ENCODE assay signal across 9 cellular contexts in genomic region chr3:53375019-53375418, GRCh38. TPM values are rescaled to one million over a fixed set of nuclear protein-coding genes. Genes with fewer than 3 reads are reported as not detected.
DNase-seq lines count a peak whose midpoint lies in the region; ATAC-seq, FAIRE-seq and TF ChIP-seq lines count a peak whose summit lies in the region.
"Had no signal": no experiment of that assay in that cellular context is flagged by ENCODE, and none has a peak within 500 bp of the region (broad histone marks: within the 10 kb centered on the region; RNA-seq: fewer than 3 reads in every experiment).

No MANE protein-coding gene starts in this region.

- peaks cover 14% of the 10 kb centered on the region for H3K27me3 Mint-ChIP-seq in activated CD4-positive, alpha-beta T cell treated with anti-CD3 and anti-CD28 coated beads, Interleukin-2, amount 10 ng/mL, durations not matched to agents 24 days and 14 days
- H3K27me3 Mint-ChIP-seq in mesothelial cell of epicardium (ENCODE audit: low read depth), result peaks cover 8% of the 10 kb centered on the region
- H3K27me3 Mint-ChIP-seq in stimulated activated naive B cell treated with anti-CD40 and anti-IgM and Interleukin-4, amounts not matched to agents 10 μg/mL and 1 μg/mL and 100 μg/mL, for 72 hours, result peaks cover 23 to 41% of the 10 kb centered on the region in 2 donors

- peak; percentile 57 for TF ChIP-seq CTCF in mesothelial cell of epicardium (IDR thresholded peaks at IDR 0.05; ENCODE audit: unreplicated experiment)

- no peaks in the 10 kb centered on the region for H3K4me1 Mint-ChIP-seq in activated CD4-positive, alpha-beta T cell treated with anti-CD3 and anti-CD28 coated beads, Interleukin-2, amount 10 ng/mL, durations not matched to agents 24 days and 14 days
- no peaks in the 10 kb centered on the region for H3K4me1 Mint-ChIP-seq in mesothelial cell of epicardium
- H3K4me1 Mint-ChIP-seq in stimulated activated naive B cell treated with anti-CD40 and anti-IgM and Interleukin-4, amounts not matched to agents 10 μg/mL and 1 μg/mL and 100 μg/mL, for 72 hours, result no peaks in the 10 kb centered on the region
- H3K4me1 Mint-ChIP-seq: IgD-negative memory B cell had no signal

- H3K9me3 Mint-ChIP-seq in activated CD4-positive, alpha-beta T cell treated with anti-CD3 and anti-CD28 coated beads, Interleukin-2, amount 10 ng/mL, durations not matched to agents 24 days and 14 days, result no peaks in the 10 kb centered on the region
- no peaks in the 10 kb centered on the region for H3K9me3 Mint-ChIP-seq in mesothelial cell of epicardium
- H3K9me3 Mint-ChIP-seq in stimulated activated naive B cell treated with anti-CD40 and anti-IgM and Interleukin-4, amounts not matched to agents 10 μg/mL and 1 μg/mL and 100 μg/mL, for 72 hours, result no peaks in the 10 kb centered on the region

- FAIRE-seq in endometrium (lab: Jason Lieb, UNC), result peak; percentile 35

- intact Hi-C loops in activated CD4-positive, alpha-beta T cell treated with anti-CD3 and anti-CD28 coated beads, Interleukin-2, amount 10 ng/mL, durations not matched to agents 24 days and 14 days (cut with micrococcal nuclease), result loop anchor here (2.0 to 10.0 kb wide), 2 partner anchors 140 to 336 kb away; no protein-coding TSS in a partner anchor

- DNase-seq in C1 segment of cervical spinal cord (lab: John Stamatoyannopoulos, UW), result peak in 11 of 14 donors; percentile 0 to 62 (median 18)
- DNase-seq in NCI-H1930 (lab: John Stamatoyannopoulos, UW), result peak; percentile 2 to 28
- DNase-seq in activated CD4-positive, alpha-beta T cell treated with anti-CD3 and anti-CD28 coated beads, Interleukin-2, amount 10 ng/mL, durations not matched to agents 24 days and 14 days, result peak; percentile 84
- DNase-seq in mesothelial cell of epicardium (ENCODE audit: low spot score in 2 of 2, unreplicated experiment in 2 of 2), result peak; percentile 46 to 72
- DNase-seq in stimulated activated naive B cell treated with anti-CD40 and anti-IgM and Interleukin-4, amounts not matched to agents 10 μg/mL and 1 μg/mL and 100 μg/mL, for 72 hours, result peak; percentile 9
- DNase-seq in OCI-M2 (lab: John Stamatoyannopoulos, UW; ENCODE audit: unreplicated experiment), result no peak

- no peak overlapping the region for H3K27ac Mint-ChIP-seq in activated CD4-positive, alpha-beta T cell treated with anti-CD3 and anti-CD28 coated beads, Interleukin-2, amount 10 ng/mL, durations not matched to agents 24 days and 14 days
- no peak overlapping the region for H3K27ac Mint-ChIP-seq in mesothelial cell of epicardium
- peak overlapping the region; percentile 5 for H3K27ac Mint-ChIP-seq in stimulated activated naive B cell treated with anti-CD40 and anti-IgM and Interleukin-4, amounts not matched to agents 10 μg/mL and 1 μg/mL and 100 μg/mL, for 72 hours

- no peaks in the 10 kb centered on the region for H3K36me3 Mint-ChIP-seq in activated CD4-positive, alpha-beta T cell treated with anti-CD3 and anti-CD28 coated beads, Interleukin-2, amount 10 ng/mL, durations not matched to agents 24 days and 14 days (ENCODE audit: low read depth)
- H3K36me3 Mint-ChIP-seq in mesothelial cell of epicardium, result no peaks in the 10 kb centered on the region
- H3K36me3 Mint-ChIP-seq in stimulated activated naive B cell treated with anti-CD40 and anti-IgM and Interleukin-4, amounts not matched to agents 10 μg/mL and 1 μg/mL and 100 μg/mL, for 72 hours, result no peaks in the 10 kb centered on the region
- H3K36me3 Mint-ChIP-seq: IgD-negative memory B cell had no signal

- H3K4me3 Mint-ChIP-seq in activated CD4-positive, alpha-beta T cell treated with anti-CD3 and anti-CD28 coated beads, Interleukin-2, amount 10 ng/mL, durations not matched to agents 24 days and 14 days, result no peak overlapping the region
- no peak overlapping the region for H3K4me3 Mint-ChIP-seq in mesothelial cell of epicardium
- H3K4me3 Mint-ChIP-seq in stimulated activated naive B cell treated with anti-CD40 and anti-IgM and Interleukin-4, amounts not matched to agents 10 μg/mL and 1 μg/mL and 100 μg/mL, for 72 hours, result no peak overlapping the region
- H3K4me3 Mint-ChIP-seq: IgD-negative memory B cell had no signal

- peak; percentile 73 for ATAC-seq in GM19397 (IDR thresholded peaks at IDR 0.05; ENCODE audit: unreplicated experiment)
- peak; percentile 81 to 90 for ATAC-seq in stimulated activated naive B cell treated with anti-CD40 and anti-IgM and Interleukin-4, amounts not matched to agents 10 μg/mL and 1 μg/mL and 100 μg/mL, for 72 hours (replicated peaks)

RNA-seq across cellular contexts. Expression of gene DCP1A, which starts 27.7 kb away (rescaled TPM):
- total RNA-seq in activated CD4-positive, alpha-beta T cell treated with anti-CD3 and anti-CD28 coated beads, Interleukin-2, amount 10 ng/mL, durations not matched to agents 24 days and 14 days, result 42.1 and 50.3 TPM in 2 replicates
- 35.4 to 38.8 TPM (median 38.8 TPM) in 3 replicates for total RNA-seq in mesothelial cell of epicardium
